Comparison of ENCODE assay signal across 8 cellular contexts in the genomic region with DNA sequence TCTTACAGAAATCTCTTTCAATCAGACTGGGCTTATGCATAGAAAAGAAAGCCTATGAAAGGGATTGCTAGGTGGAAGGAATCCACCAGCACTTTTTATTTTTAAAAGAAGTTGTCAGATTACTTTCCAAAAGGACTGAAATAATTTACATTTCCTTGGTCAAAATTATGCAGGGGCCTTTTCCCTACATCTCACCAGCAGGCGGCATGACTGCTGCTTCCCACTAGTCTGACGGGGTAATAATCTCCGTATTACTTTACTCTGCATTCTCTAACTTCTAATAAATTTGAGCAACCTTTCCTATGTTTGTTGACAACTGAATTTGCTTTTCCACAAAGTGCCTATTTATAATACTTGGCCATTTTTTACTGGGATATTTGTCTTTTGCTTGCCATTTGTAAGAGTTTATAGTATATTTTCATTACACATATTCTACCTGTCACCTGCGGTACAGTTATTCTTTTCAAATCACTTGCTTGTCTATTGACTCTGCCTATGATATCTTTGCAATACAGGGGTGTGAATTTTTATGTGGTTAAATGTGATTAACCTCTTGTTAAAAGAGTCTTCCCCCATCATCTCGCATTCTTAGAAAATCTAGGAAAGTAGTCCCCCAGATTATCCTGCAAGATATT. TPM values are rescaled to one million over a fixed set of nuclear protein-coding genes. Genes with fewer than 3 reads are reported as not detected.
A peak's percentile ranks its signal among the peaks of the same experiment; 100 is the strongest.
DNase-seq lines count a peak whose midpoint lies in the region; ATAC-seq and TF ChIP-seq lines count a peak whose summit lies in the region.

No MANE protein-coding gene starts in this region.

- H3K9me3 ChIP-seq in SK-N-SH = no peaks in the 10 kb centered on the region

- H3K27ac ChIP-seq in SK-N-SH (ENCODE audit: low read depth in 2 of 2, low read length in 1 of 2) = no peak overlapping the region

- no peaks in the 10 kb centered on the region for H3K27me3 ChIP-seq in SK-N-SH (ENCODE audit: insufficient read depth)

- CTCF ChIA-PET in SK-N-SH (lab: Yijun Ruan, JAX) = no interaction called here

- H3K4me3 ChIP-seq in GM12875 (ENCODE audit: low read depth, low read length) (no peak overlapping the region), SK-N-SH (ENCODE audit: low read depth in 2 of 2, low read length in 1 of 2) (no peak overlapping the region)

- peaks cover 5% of the 10 kb centered on the region for H3F3A ChIP-seq in SK-N-SH (replicated peaks; ENCODE audit: insufficient read depth)

- 59% methylated on average over 5 of the region's 5 CpGs for WGBS in SK-N-SH (ENCODE audit: low lambda C conversion rate)

- peak; percentile 58 for TF ChIP-seq RAD21 in SK-N-SH (IDR thresholded peaks at IDR 0.05; ENCODE audit: low read length)

- no peaks in the 10 kb centered on the region for H3K36me3 ChIP-seq in SK-N-SH (replicated peaks in 1 of 2; ENCODE audit: control insufficient read depth in 1 of 2, insufficient read depth in 2 of 2, low read length in 1 of 2)

- POLR2A ChIA-PET in SK-N-SH (lab: Yijun Ruan, JAX) = no interaction called here

- DNase-seq in AML-193 (lab: John Stamatoyannopoulos, UW) = peak; percentile 19 to 23
- peak; percentile 33 for DNase-seq in SK-N-SH
- DNase-seq in iris pigment epithelial cell (ENCODE audit: low read depth) = peak; percentile 22
- DNase-seq in AG08396 (ENCODE audit: low spot score) = no peak

- H4K20me1 ChIP-seq in SK-N-SH (ENCODE audit: insufficient read depth) = no peaks in the 10 kb centered on the region

- peak; percentile 59; the same call in 1 of the 2 replicates for TF ChIP-seq CTCF in GM12875 (IDR thresholded peaks at IDR 0.05; ENCODE audit: borderline replicate concordance, insufficient read depth, low read depth, low read length)
- peak; percentile 69 for TF ChIP-seq CTCF in SK-N-SH (IDR thresholded peaks at IDR 0.05)

- H2AFZ ChIP-seq in SK-N-SH (ENCODE audit: low read depth) = no peak overlapping the region

- no peaks in the 10 kb centered on the region; a peak in 1 of 4 replicates for H3K4me1 ChIP-seq in SK-N-SH (ENCODE audit: control insufficient read depth in 1 of 2, insufficient read depth in 2 of 2, low read depth in 1 of 2, low read length in 1 of 2)

- no peaks in the 10 kb centered on the region for H3K9me2 ChIP-seq in SK-N-SH

- TF ChIP-seq EP300 in SK-N-SH (IDR thresholded peaks at IDR 0.05; ENCODE audit: borderline replicate concordance in 1 of 2, low read depth in 1 of 2, low read length in 1 of 2) = no peak

- no peak overlapping the region for H3K4me2 ChIP-seq in SK-N-SH

- no peaks in the 10 kb centered on the region for H3K79me2 ChIP-seq in SK-N-SH (ENCODE audit: insufficient read depth)

- H3K9ac ChIP-seq in SK-N-SH = no peak overlapping the region

- no peak for ATAC-seq in GM19467 (IDR thresholded peaks at IDR 0.05; ENCODE audit: unreplicated experiment)
- no peak for ATAC-seq in HG03095 (IDR thresholded peaks at IDR 0.05; ENCODE audit: unreplicated experiment)
- ATAC-seq in GM21529 (IDR thresholded peaks at IDR 0.05; ENCODE audit: unreplicated experiment) = no peak

TF ChIP-seq in SK-N-SH, 30 proteins besides CTCF, POLR2A, EP300 and RAD21:
- TF ChIP-seq SMC3 (IDR thresholded peaks at IDR 0.05; ENCODE audit: low read depth, low read length) = peak; percentile 48
- TF ChIP-seq JUND (IDR thresholded peaks at IDR 0.05) = no peak

RNA-seq across cellular contexts. Expression of a gene that starts 51.9 kb away (rescaled TPM):
- 10.3 and 13.3 TPM in 2 replicates for polyA plus RNA-seq in SK-N-SH (2012; rRNA removed)
- 12.9 and 14.2 TPM in 2 replicates for polyA plus RNA-seq in SK-N-SH (2012; cell fraction: cytosol; rRNA removed)
- polyA plus RNA-seq in SK-N-SH (2012; cell fraction: nucleus; rRNA removed) = 14.1 and 28.0 TPM in 2 replicates
